18 cellular contexts compared by ENCODE assay signal in genomic region chr11:104763930-104764717, GRCh38.
DNase-seq lines count a peak whose midpoint lies in the region; ATAC-seq and TF ChIP-seq lines count a peak whose summit lies in the region.
"Had no signal": no experiment of that assay in that cellular context is flagged by ENCODE, and none has a peak within 500 bp of the region (broad histone marks: within the 10 kb centered on the region; RNA-seq: fewer than 3 reads in every experiment).

No MANE protein-coding gene starts in this region.

- H3K27me3 Mint-ChIP-seq in stimulated activated naive CD8-positive, alpha-beta T cell treated with anti-CD3 and anti-CD28 coated beads, Interleukin-15, amount 100 ng/mL, for 72 hours, result no peaks in the 10 kb centered on the region
- H3K27me3 Mint-ChIP-seq: CD4-positive, alpha-beta T cell had no signal

- H3K27ac ChIP-seq in cardiac muscle cell, result peak overlapping the region; percentile 7
- H3K27ac ChIP-seq in heart right ventricle, result no peak overlapping the region
- H3K27ac ChIP-seq in PC-9, result no peak overlapping the region
- H3K27ac ChIP-seq: right atrium auricular region, transverse colon had no signal

- intact Hi-C loops in heart right ventricle (cut with DNase I) (no loop called here), PC-9 (cut with micrococcal nuclease; ENCODE audit: unreplicated experiment) (no loop called here)

- H3K27me3 ChIP-seq in cardiac muscle cell (no peaks in the 10 kb centered on the region), heart right ventricle (no peaks in the 10 kb centered on the region), PC-9 (ENCODE audit: insufficient read depth, low read depth) (no peaks in the 10 kb centered on the region)
- H3K27me3 ChIP-seq: right atrium auricular region, transverse colon had no signal

- no peak overlapping the region for H3K27ac Mint-ChIP-seq in stimulated activated naive CD8-positive, alpha-beta T cell treated with anti-CD3 and anti-CD28 coated beads, Interleukin-15, amount 100 ng/mL, for 72 hours
- H3K27ac Mint-ChIP-seq: CD4-positive, alpha-beta T cell; stimulated activated naive B cell treated with anti-CD40 and anti-IgM and Interleukin-4, amounts not matched to agents 10 μg/mL and 1 μg/mL and 100 μg/mL, for 72 hours had no signal

- H3K4me2 ChIP-seq in PC-9, result no peak overlapping the region

- H3F3A ChIP-seq in PC-9 (ENCODE audit: insufficient read depth, low read depth), result no peaks in the 10 kb centered on the region

- CTCF ChIA-PET in PC-9 (lab: Charles Lee), result no interaction called here

- no peaks in the 10 kb centered on the region for H3K36me3 ChIP-seq in cardiac muscle cell
- no peaks in the 10 kb centered on the region for H3K36me3 ChIP-seq in heart right ventricle
- no peaks in the 10 kb centered on the region for H3K36me3 ChIP-seq in PC-9 (ENCODE audit: low read depth)
- H3K36me3 ChIP-seq: right atrium auricular region, transverse colon had no signal

- peaks cover 13% of the 10 kb centered on the region for H3K4me1 Mint-ChIP-seq in stimulated activated naive CD8-positive, alpha-beta T cell treated with anti-CD3 and anti-CD28 coated beads, Interleukin-15, amount 100 ng/mL, for 72 hours

- H3K4me1 ChIP-seq in cardiac muscle cell (ENCODE audit: low read depth) (no peaks in the 10 kb centered on the region), heart right ventricle (peaks cover 0 to 5% (median 0%) of the 10 kb centered on the region in 9 donors), PC-9 (replicated peaks; ENCODE audit: insufficient read depth) (no peaks in the 10 kb centered on the region)
- H3K4me1 ChIP-seq: right atrium auricular region, transverse colon had no signal

- H3K9me3 Mint-ChIP-seq in stimulated activated naive CD8-positive, alpha-beta T cell treated with anti-CD3 and anti-CD28 coated beads, Interleukin-15, amount 100 ng/mL, for 72 hours, result peaks cover 19 to 24% of the 10 kb centered on the region in 2 donors

- BruUV-seq in PC-9 (replicated peaks; lab: Mats Ljungman, UMichigan), result no TSS peak

- POLR2A ChIA-PET in PC-9 (lab: Charles Lee; ENCODE audit: unreplicated experiment), result no interaction called here

- ATAC-seq in heart right ventricle, result no peak
- ATAC-seq in GM21619 (IDR thresholded peaks at IDR 0.05; ENCODE audit: unreplicated experiment), result peak; percentile 54
- ATAC-seq in stimulated activated naive CD8-positive, alpha-beta T cell treated with anti-CD3 and anti-CD28 coated beads, Interleukin-15, amount 100 ng/mL, for 72 hours, result peak; percentile 56
- ATAC-seq in HG03571 (IDR thresholded peaks at IDR 0.05; ENCODE audit: unreplicated experiment), result no peak

- no peaks in the 10 kb centered on the region for H3K9me3 ChIP-seq in cardiac muscle cell (ENCODE audit: low read depth)
- peaks cover 0 to 15% (median 4%) of the 10 kb centered on the region in 11 donors for H3K9me3 ChIP-seq in heart right ventricle
- no peaks in the 10 kb centered on the region; the same call in 1 of the 2 replicates for H3K9me3 ChIP-seq in PC-9 (ENCODE audit: insufficient read depth, low read depth)

- H3K4me3 Mint-ChIP-seq in stimulated activated naive CD8-positive, alpha-beta T cell treated with anti-CD3 and anti-CD28 coated beads, Interleukin-15, amount 100 ng/mL, for 72 hours, result no peak overlapping the region
- H3K4me3 Mint-ChIP-seq: CD4-positive, alpha-beta T cell; stimulated activated naive B cell treated with anti-CD40 and anti-IgM and Interleukin-4, amounts not matched to agents 10 μg/mL and 1 μg/mL and 100 μg/mL, for 72 hours had no signal

- H2AFZ ChIP-seq in PC-9, result peak overlapping the region; percentile 3; the same call in 1 of the 2 replicates

- no peaks in the 10 kb centered on the region for H4K20me1 ChIP-seq in PC-9 (ENCODE audit: insufficient read depth)

- H3K4me3 ChIP-seq in cardiac muscle cell (no peak overlapping the region), heart right ventricle (no peak overlapping the region), PC-9 (no peak overlapping the region)
- H3K4me3 ChIP-seq: right atrium auricular region, transverse colon had no signal

- 91 to 94% methylated on average over 5 of the region's 5 CpGs for WGBS in heart right ventricle, 2 donors

- no peak for TF ChIP-seq CTCF in cardiac muscle cell (IDR thresholded peaks at IDR 0.05; ENCODE audit: low read depth, low read length)
- peak in 1 of 9 donors; percentile 3 for TF ChIP-seq CTCF in heart right ventricle (IDR thresholded peaks at IDR 0.05)
- TF ChIP-seq CTCF in PC-9 (conservative IDR thresholded peaks at IDR 0.05), result no peak

- DNase-seq in cardiac muscle cell (ENCODE audit: low read depth in 1 of 2, low spot score in 1 of 2), result no peak
- DNase-seq in heart right ventricle, result no peak
- DNase-seq in PC-9, result no peak
- no peak for DNase-seq in stimulated activated naive CD8-positive, alpha-beta T cell treated with anti-CD3 and anti-CD28 coated beads, Interleukin-15, amount 100 ng/mL, for 72 hours
- DNase-seq in NCI-H69 (lab: John Stamatoyannopoulos, UW), result no peak
- no peak for DNase-seq in SW 1271 (lab: John Stamatoyannopoulos, UW)
- DNase-seq: ACHN; activated CD8-positive, alpha-beta memory T cell treated with anti-CD3 and anti-CD28 coated beads, Interleukin-2, amount 50 U/mL, for 48 hours; activated naive CD4-positive, alpha-beta T cell treated with Interleukin-2 at 50 U/mL for 16 hours; CD4-positive, alpha-beta T cell; DMS53; KG1; NCI-H1105; stimulated activated naive B cell treated with anti-CD40 and anti-IgM and Interleukin-4, amounts not matched to agents 10 μg/mL and 1 μg/mL and 100 μg/mL, for 72 hours; transverse colon had no signal

- H3K9me2 ChIP-seq in PC-9 (ENCODE audit: insufficient read depth), result 0 out of 2 replicates have a peak, but pooled peaks cover 5% of the 10 kb centered on the region

- H3K79me2 ChIP-seq in PC-9 (ENCODE audit: low read depth), result no peaks in the 10 kb centered on the region

Comparison
In these comparisons a context has a peak if more than half of its experiments do, and no peak if none do; other contexts are left out.
1. ATAC-seq: peak in GM21619 (single experiment) and stimulated activated naive CD8-positive, alpha-beta T cell treated with anti-CD3 and anti-CD28 coated beads, Interleukin-15, amount 100 ng/mL, for 72 hours (single experiment); none in heart right ventricle (0 of 8) and HG03571 (single experiment).